In the genomic region with DNA sequence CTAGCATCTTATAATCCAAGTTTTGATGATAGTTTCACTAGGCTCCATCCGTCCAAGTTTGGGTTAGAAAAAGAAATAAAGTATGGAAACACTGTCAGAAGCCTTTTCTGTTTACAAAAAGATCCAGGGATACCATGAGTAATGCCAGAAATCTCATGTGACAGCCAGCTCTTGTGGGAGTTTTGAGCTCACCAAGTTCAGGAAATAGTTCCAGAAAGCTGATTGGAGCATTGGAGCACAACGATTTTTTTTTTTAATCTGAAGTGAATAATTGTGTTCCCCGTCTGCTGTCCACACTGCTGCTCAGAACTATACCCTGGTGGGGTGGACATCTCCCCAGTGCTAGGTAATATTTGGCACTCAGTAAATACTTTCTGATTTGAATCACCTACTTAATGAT, we compare ENCODE assay signal across 12 cellular contexts.
DNase-seq lines count a peak whose midpoint lies in the region; ATAC-seq, FAIRE-seq and TF ChIP-seq lines count a peak whose summit lies in the region.
"Had no signal": no experiment of that assay in that cellular context is flagged by ENCODE, and none has a peak within 500 bp of the region (broad histone marks: within the 10 kb centered on the region; RNA-seq: fewer than 3 reads in every experiment).

No MANE protein-coding gene starts in this region.

- H3K27ac ChIP-seq in GM23248 (peak overlapping the region; percentile 76), caudate nucleus (ENCODE audit: low read depth, low read length) (peak overlapping the region; percentile 89), kidney (ENCODE audit: low read depth in 2 of 2, low read length in 2 of 2) (peak overlapping the region; percentile 43 to 49), stomach (peak overlapping the region in 4 of 5 donors; percentile 21 to 63 (median 43)), GM23338 (ENCODE audit: low read depth) (no peak overlapping the region)
- no peak overlapping the region for H3K27ac ChIP-seq in CD8-positive, alpha-beta memory T cell (ENCODE audit: low read depth, low read length)
- H3K27ac ChIP-seq: VCaP had no signal

- in situ Hi-C loops in GM23248 (cut with MboI): loop anchor here (25.0 kb wide), 1 partner anchor 1078 kb away; no protein-coding TSS in a partner anchor

- no peak overlapping the region for H3K4me3 Mint-ChIP-seq in GM23338
- H3K4me3 Mint-ChIP-seq in CD8-positive, alpha-beta memory T cell: no peak overlapping the region
- H3K4me3 Mint-ChIP-seq: naive B cell had no signal

- H3K9me2 ChIP-seq in GM23248 (ENCODE audit: insufficient read depth): no peaks in the 10 kb centered on the region
- no peaks in the 10 kb centered on the region; the same call in 1 of the 2 replicates for H3K9me2 ChIP-seq in GM23338 (ENCODE audit: insufficient read depth)

- peak; percentile 90 for DNase-seq in GM23248
- peak in 9 of 61 donors; percentile 9 to 54 (median 35) for DNase-seq in caudate nucleus (lab: John Stamatoyannopoulos, UW)
- DNase-seq in kidney: no peak
- DNase-seq in stomach: no peak
- no peak for DNase-seq in GM23338 (ENCODE audit: low spot score)
- DNase-seq in stimulated activated CD4-positive, alpha-beta T cell treated with anti-CD3 and anti-CD28 coated beads, Interleukin-12 subunit alpha, Interleukin-12 subunit beta, amount 100 ng/mL, for 4 hours: no peak
- no peak for DNase-seq in CD8-positive, alpha-beta memory T cell
- DNase-seq: naive B cell, NCI-H526 treated with DMSO at 0.1 percent for 48 hours had no signal

- FAIRE-seq in kidney (lab: Jason Lieb, UNC): peak; percentile 59

- POLR2A ChIA-PET in CD8-positive, alpha-beta memory T cell (lab: Charles Lee): no interaction called here

- peaks cover 5% of the 10 kb centered on the region; the same call in 2 of the 3 replicates for H3K4me1 Mint-ChIP-seq in GM23338
- H3K4me1 Mint-ChIP-seq in CD8-positive, alpha-beta memory T cell: no peaks in the 10 kb centered on the region
- H3K4me1 Mint-ChIP-seq: naive B cell had no signal

- H3K36me3 ChIP-seq in GM23248 (ENCODE audit: low read depth): no peaks in the 10 kb centered on the region
- no peaks in the 10 kb centered on the region for H3K36me3 ChIP-seq in kidney (ENCODE audit: control insufficient read depth in 1 of 2, insufficient read depth in 2 of 2, low read length in 2 of 2)
- H3K36me3 ChIP-seq in stomach: no peaks in the 10 kb centered on the region
- H3K36me3 ChIP-seq in GM23338 (ENCODE audit: insufficient read depth): no peaks in the 10 kb centered on the region
- no peaks in the 10 kb centered on the region for H3K36me3 ChIP-seq in CD8-positive, alpha-beta memory T cell (ENCODE audit: insufficient read depth, low read length)
- H3K36me3 ChIP-seq: adrenal gland had no signal

- H2AFZ ChIP-seq in GM23248 (peak overlapping the region; percentile 57), GM23338 (no peak overlapping the region)

- no peak overlapping the region for H3K27ac Mint-ChIP-seq in GM23338
- peak overlapping the region in 1 of 8 donors; percentile 54 for H3K27ac Mint-ChIP-seq in CD8-positive, alpha-beta memory T cell

- H4K20me1 ChIP-seq in GM23248 (ENCODE audit: insufficient read depth) (no peaks in the 10 kb centered on the region), GM23338 (replicated peaks; ENCODE audit: insufficient read depth) (no peaks in the 10 kb centered on the region)

- H3F3A ChIP-seq in GM23248 (ENCODE audit: insufficient read depth) (peaks cover 6% of the 10 kb centered on the region; the same call in 1 of the 2 replicates), GM23338 (replicated peaks; ENCODE audit: low read depth) (no peaks in the 10 kb centered on the region)

- H3K79me2 ChIP-seq in GM23248 (ENCODE audit: insufficient read depth) (no peaks in the 10 kb centered on the region), GM23338 (replicated peaks; ENCODE audit: insufficient read depth) (no peaks in the 10 kb centered on the region)

- H3K9me3 ChIP-seq in GM23248 (ENCODE audit: low read depth): no peaks in the 10 kb centered on the region
- H3K9me3 ChIP-seq in kidney (ENCODE audit: control insufficient read depth in 1 of 2, low read length in 2 of 2): no peaks in the 10 kb centered on the region
- H3K9me3 ChIP-seq in stomach: no peaks in the 10 kb centered on the region
- no peaks in the 10 kb centered on the region for H3K9me3 ChIP-seq in CD8-positive, alpha-beta memory T cell (ENCODE audit: low read length)
- H3K9me3 ChIP-seq: adrenal gland had no signal

- 3 to 5% methylated on average over 3 of the region's 3 CpGs for WGBS in GM23248 (ENCODE audit: low coverage in 1 of 2, low lambda C conversion rate in 2 of 2, missing lambda C conversion rate in 2 of 2), 2 experiments
- 30 to 45% (median 38%) methylated on average over 3 of the region's 3 CpGs for WGBS in stomach, 5 donors

- no peak for TF ChIP-seq POLR2A in stomach (IDR thresholded peaks at IDR 0.05)

- CTCF ChIA-PET in CD8-positive, alpha-beta memory T cell (lab: Charles Lee): no interaction called here

- TF ChIP-seq EP300 in stomach (IDR thresholded peaks at IDR 0.05): no peak

- peak overlapping the region; percentile 64 for H3K9ac ChIP-seq in GM23248
- no peak overlapping the region for H3K9ac ChIP-seq in kidney (ENCODE audit: low read length in 2 of 2)

- no peaks in the 10 kb centered on the region for H3K36me3 Mint-ChIP-seq in GM23338 (ENCODE audit: low read depth)
- H3K36me3 Mint-ChIP-seq in CD8-positive, alpha-beta memory T cell: no peaks in the 10 kb centered on the region
- H3K36me3 Mint-ChIP-seq: naive B cell had no signal

- intact Hi-C loops in kidney (cut with DNase I) (no loop called here), stomach (cut with DNase I; ENCODE audit: low total_unique reads) (no loop called here)

- ATAC-seq in GM23338: no peak
- ATAC-seq in HG03108 (IDR thresholded peaks at IDR 0.05; ENCODE audit: unreplicated experiment): no peak

- H3K9me3 Mint-ChIP-seq in GM23338: no peaks in the 10 kb centered on the region
- peaks cover 0 to 5% (median 2%) of the 10 kb centered on the region in 5 donors for H3K9me3 Mint-ChIP-seq in CD8-positive, alpha-beta memory T cell

- no peaks in the 10 kb centered on the region for H3K27me3 Mint-ChIP-seq in GM23338 (ENCODE audit: insufficient read depth, low read depth, poor library complexity)
- no peaks in the 10 kb centered on the region for H3K27me3 Mint-ChIP-seq in CD8-positive, alpha-beta memory T cell
- H3K27me3 Mint-ChIP-seq: naive B cell had no signal

- no peaks in the 10 kb centered on the region for H3K27me3 ChIP-seq in GM23248 (replicated peaks; ENCODE audit: insufficient read depth)
- no peaks in the 10 kb centered on the region for H3K27me3 ChIP-seq in stomach
- no peaks in the 10 kb centered on the region for H3K27me3 ChIP-seq in GM23338 (ENCODE audit: insufficient read depth)
- no peaks in the 10 kb centered on the region for H3K27me3 ChIP-seq in CD8-positive, alpha-beta memory T cell (ENCODE audit: insufficient read depth, low read length, poor library complexity, severe bottlenecking)
- H3K27me3 ChIP-seq: adrenal gland had no signal

- H3K4me3 ChIP-seq in GM23248 (peak overlapping the region; percentile 14; the same call in 1 of the 2 replicates), kidney (ENCODE audit: low read length in 2 of 2) (no peak overlapping the region), stomach (no peak overlapping the region), GM23338 (no peak overlapping the region)
- H3K4me3 ChIP-seq in CD8-positive, alpha-beta memory T cell (ENCODE audit: low read length): no peak overlapping the region

- H3K4me1 ChIP-seq in GM23248 (ENCODE audit: insufficient read depth): peaks cover 27% of the 10 kb centered on the region
- no peaks in the 10 kb centered on the region for H3K4me1 ChIP-seq in kidney (ENCODE audit: control insufficient read depth in 1 of 2, insufficient read depth in 1 of 2, low read depth in 1 of 2, low read length in 2 of 2)
- H3K4me1 ChIP-seq in stomach: peaks cover 0 to 31% (median 15%) of the 10 kb centered on the region in 4 donors
- no peaks in the 10 kb centered on the region for H3K4me1 ChIP-seq in GM23338 (ENCODE audit: insufficient read depth)
- H3K4me1 ChIP-seq in CD8-positive, alpha-beta memory T cell (ENCODE audit: insufficient read depth, low read length): no peaks in the 10 kb centered on the region

- H3K4me2 ChIP-seq in GM23248 (ENCODE audit: unreplicated experiment) (peak overlapping the region; percentile 46), GM23338 (no peak overlapping the region)

- no peak for TF ChIP-seq CTCF in kidney (IDR thresholded peaks at IDR 0.05; ENCODE audit: borderline replicate concordance, extremely low read depth, insufficient read depth)
- TF ChIP-seq CTCF in stomach (IDR thresholded peaks at IDR 0.05): no peak
- no peak for TF ChIP-seq CTCF in GM23338 (conservative IDR thresholded peaks at IDR 0.05; ENCODE audit: low read depth in 2 of 2)

TF ChIP-seq in GM23338, 12 proteins besides CTCF, POLR2A, EP300 and RAD21:
- TF ChIP-seq EZH2phosphoT487 (IDR thresholded peaks at IDR 0.05; ENCODE audit: unreplicated experiment): no peak
- no peak for TF ChIP-seq NANOG (IDR thresholded peaks at IDR 0.05; ENCODE audit: borderline replicate concordance)

Comparison
In these comparisons a context has a peak if more than half of its experiments do, and no peak if none do; other contexts are left out.
1. H3K27ac ChIP-seq: peak in GM23248 (single experiment), caudate nucleus (single experiment), kidney (2 of 2) and stomach (4 of 5); none in GM23338 (single experiment) and CD8-positive, alpha-beta memory T cell (single experiment).